ENCODE assay signal across 8 cellular contexts in genomic region chr11:2901196-2901796, GRCh38. TPM values are rescaled to one million over a fixed set of nuclear protein-coding genes. Genes with fewer than 3 reads are reported as not detected.
DNase-seq lines count a peak whose midpoint lies in the region; ATAC-seq and TF ChIP-seq lines count a peak whose summit lies in the region.

No MANE protein-coding gene starts in this region.

- H3K9me3 Mint-ChIP-seq in activated T-helper 17 cell treated with anti-CD3 and anti-CD28 coated beads, Interleukin-2, amount 50 U/mL, for 72 hours = no peaks in the 10 kb centered on the region

- TF ChIP-seq POLR2A in HCT116 (IDR thresholded peaks at IDR 0.05; ENCODE audit: borderline replicate concordance, extremely low read depth, insufficient read depth, insufficient read length) (no peak), spleen (IDR thresholded peaks at IDR 0.05) (no peak)

- ATAC-seq in HCT116 (no peak), HG03521 (IDR thresholded peaks at IDR 0.05; ENCODE audit: unreplicated experiment) (no peak), HG03439 (IDR thresholded peaks at IDR 0.05; ENCODE audit: unreplicated experiment) (no peak)
- ATAC-seq in activated T-helper 17 cell treated with anti-CD3 and anti-CD28 coated beads, Interleukin-2, amount 50 U/mL, for 72 hours (replicated peaks) = no peak

- peak overlapping the region; percentile 72 for H3K9ac ChIP-seq in HCT116 (ENCODE audit: low read length)
- no peak overlapping the region for H3K9ac ChIP-seq in iPS-18a (ENCODE audit: low read length)

- H3K27ac ChIP-seq in HCT116 (ENCODE audit: low read depth, low read length) (peak overlapping the region; percentile 59), iPS-18a (ENCODE audit: low read length) (no peak overlapping the region), spleen (peak overlapping the region; percentile 39 to 95 (median 82))

- no peaks in the 10 kb centered on the region for H3K27me3 ChIP-seq in HCT116 (ENCODE audit: insufficient read depth, low read length)
- H3K27me3 ChIP-seq in iPS-18a (ENCODE audit: control insufficient read depth, insufficient read depth, low read length) = peaks cover 11% of the 10 kb centered on the region
- H3K27me3 ChIP-seq in spleen (replicated peaks in 1 of 7) = peaks cover 0 to 22% (median 0%) of the 10 kb centered on the region in 7 donors

- intact Hi-C loops in HCT116 (cut with micrococcal nuclease) = no loop called here
- intact Hi-C loops in spleen (cut with DNase I; ENCODE audit: low total_unique reads) = no loop called here

- H3K9me3 ChIP-seq in HCT116 (ENCODE audit: control insufficient read depth in 1 of 2, insufficient read depth in 1 of 2, low read depth in 1 of 2, low read length in 2 of 2) = no peaks in the 10 kb centered on the region
- no peaks in the 10 kb centered on the region for H3K9me3 ChIP-seq in iPS-18a (ENCODE audit: control insufficient read depth, low read depth, low read length)
- H3K9me3 ChIP-seq in spleen = no peaks in the 10 kb centered on the region

- RAD21 ChIA-PET in HCT116 (lab: Charles Lee; ENCODE audit: low non-redundant PET in 1 of 2, low total read pairs in 2 of 2, uncharacterized antibody in 2 of 2, unreplicated experiment in 2 of 2) = no interaction called here

- H3K36me3 ChIP-seq in HCT116 (ENCODE audit: control insufficient read depth in 1 of 2, insufficient read depth in 2 of 2, low read length in 2 of 2) (no peaks in the 10 kb centered on the region), iPS-18a (ENCODE audit: control insufficient read depth, low read depth, low read length) (no peaks in the 10 kb centered on the region), spleen (peaks cover 0 to 14% (median 0%) of the 10 kb centered on the region in 6 donors)

- H4K20me1 ChIP-seq in HCT116 (ENCODE audit: insufficient read depth) = no peaks in the 10 kb centered on the region

- peaks cover 54 to 72% of the 10 kb centered on the region in 2 experiments for H3K4me1 ChIP-seq in HCT116 (ENCODE audit: control insufficient read depth in 1 of 2, insufficient read depth in 2 of 2, low read length in 2 of 2)
- peaks cover 5% of the 10 kb centered on the region for H3K4me1 ChIP-seq in iPS-18a (ENCODE audit: control insufficient read depth, low read depth, low read length)
- H3K4me1 ChIP-seq in spleen = peaks cover 10 to 70% (median 56%) of the 10 kb centered on the region in 6 donors

- H3K9me2 ChIP-seq in HCT116 (ENCODE audit: insufficient read depth) = no peaks in the 10 kb centered on the region

- no peaks in the 10 kb centered on the region for H3K79me2 ChIP-seq in HCT116 (ENCODE audit: insufficient read depth, low read length)

- peak overlapping the region; percentile 99 for H3K4me2 ChIP-seq in HCT116 (ENCODE audit: low read length)

- WGBS in spleen, 5 donors = 88 to 94% (median 90%) methylated on average over 11 to 16 of the region's 16 CpGs

- TF ChIP-seq RAD21 in HCT116 (IDR thresholded peaks at IDR 0.05; ENCODE audit: low read depth) = no peak

- no peaks in the 10 kb centered on the region for H3K27me3 Mint-ChIP-seq in activated T-helper 17 cell treated with anti-CD3 and anti-CD28 coated beads, Interleukin-2, amount 50 U/mL, for 72 hours

- BruUV-seq in HCT116 (replicated peaks; lab: Mats Ljungman, UMichigan) = TSS peak; percentile 61

- H3K4me3 Mint-ChIP-seq in activated T-helper 17 cell treated with anti-CD3 and anti-CD28 coated beads, Interleukin-2, amount 50 U/mL, for 72 hours = peak overlapping the region; percentile 68

- TF ChIP-seq CTCF in HCT116 (IDR thresholded peaks at IDR 0.05 in 2 of 3, conservative IDR thresholded peaks at IDR 0.05 in 1 of 3; ENCODE audit: borderline replicate concordance in 1 of 3, insufficient read depth in 1 of 3, low read depth in 2 of 3, low read length in 2 of 3) = no peak
- no peak for TF ChIP-seq CTCF in spleen (IDR thresholded peaks at IDR 0.05 in 8 of 11, conservative IDR thresholded peaks at IDR 0.05 in 3 of 11)

- POLR2A ChIA-PET in HCT116 (lab: Charles Lee) = interaction anchor here (1.8 to 3.6 kb wide), 3 partner anchors 9 to 28 kb away, joined by 7 to 21 read pairs (median 12); partner anchors contain the start of gene PHLDA2

- CTCF ChIA-PET in HCT116 (lab: Charles Lee) = interaction anchor here (5.0 kb wide), 1 partner anchor 10 kb away, joined by 32 read pairs; no protein-coding TSS in a partner anchor

- no peaks in the 10 kb centered on the region for H3K36me3 Mint-ChIP-seq in activated T-helper 17 cell treated with anti-CD3 and anti-CD28 coated beads, Interleukin-2, amount 50 U/mL, for 72 hours (ENCODE audit: low read depth)

- peak overlapping the region; percentile 70 to 76 for H3K4me3 ChIP-seq in HCT116 (replicated peaks in 1 of 2; ENCODE audit: low read depth in 1 of 2, low read length in 2 of 2)
- peak overlapping the region; percentile 59 for H3K4me3 ChIP-seq in iPS-18a (ENCODE audit: low read length)
- H3K4me3 ChIP-seq in spleen = peak overlapping the region in 5 of 8 donors; percentile 58 to 90 (median 61)

- DNase-seq in HCT116 (ENCODE audit: low read depth, low spot score) = no peak
- DNase-seq in spleen = peak; percentile 84
- no peak for DNase-seq in occipital lobe (lab: John Stamatoyannopoulos, UW)
- no peak for DNase-seq in NCI-H2107 treated with DMSO at 0.1 percent for 48 hours (lab: John Stamatoyannopoulos, UW; ENCODE audit: unreplicated experiment)

- H3K27ac Mint-ChIP-seq in activated T-helper 17 cell treated with anti-CD3 and anti-CD28 coated beads, Interleukin-2, amount 50 U/mL, for 72 hours = peak overlapping the region; percentile 8

- H2AFZ ChIP-seq in HCT116 (ENCODE audit: low read depth, low read length, poor library complexity, severe bottlenecking) = no peak overlapping the region

- H3K4me1 Mint-ChIP-seq in activated T-helper 17 cell treated with anti-CD3 and anti-CD28 coated beads, Interleukin-2, amount 50 U/mL, for 72 hours = peaks cover 27% of the 10 kb centered on the region

TF ChIP-seq in HCT116, 20 proteins besides CTCF, POLR2A, EP300 and RAD21 (continues in another document):
- TF ChIP-seq, protein P1, sequence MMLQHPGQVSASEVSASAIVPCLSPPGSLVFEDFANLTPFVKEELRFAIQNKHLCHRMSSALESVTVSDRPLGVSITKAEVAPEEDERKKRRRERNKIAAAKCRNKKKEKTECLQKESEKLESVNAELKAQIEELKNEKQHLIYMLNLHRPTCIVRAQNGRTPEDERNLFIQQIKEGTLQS (IDR thresholded peaks at IDR 0.05) = no peak
- TF ChIP-seq, protein P2, sequence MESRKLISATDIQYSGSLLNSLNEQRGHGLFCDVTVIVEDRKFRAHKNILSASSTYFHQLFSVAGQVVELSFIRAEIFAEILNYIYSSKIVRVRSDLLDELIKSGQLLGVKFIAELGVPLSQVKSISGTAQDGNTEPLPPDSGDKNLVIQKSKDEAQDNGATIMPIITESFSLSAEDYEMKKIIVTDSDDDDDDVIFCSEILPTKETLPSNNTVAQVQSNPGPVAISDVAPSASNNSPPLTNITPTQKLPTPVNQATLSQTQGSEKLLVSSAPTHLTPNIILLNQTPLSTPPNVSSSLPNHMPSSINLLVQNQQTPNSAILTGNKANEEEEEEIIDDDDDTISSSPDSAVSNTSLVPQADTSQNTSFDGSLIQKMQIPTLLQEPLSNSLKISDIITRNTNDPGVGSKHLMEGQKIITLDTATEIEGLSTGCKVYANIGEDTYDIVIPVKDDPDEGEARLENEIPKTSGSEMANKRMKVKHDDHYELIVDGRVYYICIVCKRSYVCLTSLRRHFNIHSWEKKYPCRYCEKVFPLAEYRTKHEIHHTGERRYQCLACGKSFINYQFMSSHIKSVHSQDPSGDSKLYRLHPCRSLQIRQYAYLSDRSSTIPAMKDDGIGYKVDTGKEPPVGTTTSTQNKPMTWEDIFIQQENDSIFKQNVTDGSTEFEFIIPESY (IDR thresholded peaks at IDR 0.05; ENCODE audit: extremely low read depth, insufficient replicate concordance, low read length) = no peak
- TF ChIP-seq MAX (IDR thresholded peaks at IDR 0.05) (no peak), SRF (IDR thresholded peaks at IDR 0.05; ENCODE audit: low read depth) (no peak), JUND (IDR thresholded peaks at IDR 0.05) (no peak)
- TF ChIP-seq, protein P3, sequence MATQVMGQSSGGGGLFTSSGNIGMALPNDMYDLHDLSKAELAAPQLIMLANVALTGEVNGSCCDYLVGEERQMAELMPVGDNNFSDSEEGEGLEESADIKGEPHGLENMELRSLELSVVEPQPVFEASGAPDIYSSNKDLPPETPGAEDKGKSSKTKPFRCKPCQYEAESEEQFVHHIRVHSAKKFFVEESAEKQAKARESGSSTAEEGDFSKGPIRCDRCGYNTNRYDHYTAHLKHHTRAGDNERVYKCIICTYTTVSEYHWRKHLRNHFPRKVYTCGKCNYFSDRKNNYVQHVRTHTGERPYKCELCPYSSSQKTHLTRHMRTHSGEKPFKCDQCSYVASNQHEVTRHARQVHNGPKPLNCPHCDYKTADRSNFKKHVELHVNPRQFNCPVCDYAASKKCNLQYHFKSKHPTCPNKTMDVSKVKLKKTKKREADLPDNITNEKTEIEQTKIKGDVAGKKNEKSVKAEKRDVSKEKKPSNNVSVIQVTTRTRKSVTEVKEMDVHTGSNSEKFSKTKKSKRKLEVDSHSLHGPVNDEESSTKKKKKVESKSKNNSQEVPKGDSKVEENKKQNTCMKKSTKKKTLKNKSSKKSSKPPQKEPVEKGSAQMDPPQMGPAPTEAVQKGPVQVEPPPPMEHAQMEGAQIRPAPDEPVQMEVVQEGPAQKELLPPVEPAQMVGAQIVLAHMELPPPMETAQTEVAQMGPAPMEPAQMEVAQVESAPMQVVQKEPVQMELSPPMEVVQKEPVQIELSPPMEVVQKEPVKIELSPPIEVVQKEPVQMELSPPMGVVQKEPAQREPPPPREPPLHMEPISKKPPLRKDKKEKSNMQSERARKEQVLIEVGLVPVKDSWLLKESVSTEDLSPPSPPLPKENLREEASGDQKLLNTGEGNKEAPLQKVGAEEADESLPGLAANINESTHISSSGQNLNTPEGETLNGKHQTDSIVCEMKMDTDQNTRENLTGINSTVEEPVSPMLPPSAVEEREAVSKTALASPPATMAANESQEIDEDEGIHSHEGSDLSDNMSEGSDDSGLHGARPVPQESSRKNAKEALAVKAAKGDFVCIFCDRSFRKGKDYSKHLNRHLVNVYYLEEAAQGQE (IDR thresholded peaks at IDR 0.05; ENCODE audit: low read depth) = no peak

RNA-seq across cellular contexts. Expression of gene CDKN1C, which starts 15.7 kb away (rescaled TPM):
- 24.0 TPM for total RNA-seq in HCT116 (2021; ENCODE audit: unreplicated experiment)
- 15.9 and 22.3 TPM in 2 replicates for polyA plus RNA-seq in HCT116 (2012)
- 10 to 100 TPM in 1 of 2 donors, under 1 TPM in 1; 0.58 to 34.8 TPM for total RNA-seq in activated T-helper 17 cell treated with anti-CD3 and anti-CD28 coated beads, Interleukin-2, amount 50 U/mL, for 72 hours
- total RNA-seq in spleen = 10 to 100 TPM in 6 of 7 donors, 1 to 10 TPM in 1; 7.8 to 40.4 (median 20.7) TPM
- 10 to 100 TPM in 2 of 3 donors, 1 to 10 TPM in 1; 5.4 to 14.6 (median 11.7) TPM for polyA plus RNA-seq in spleen
- total RNA-seq in occipital lobe = 34.5 TPM

RNA-seq across cellular contexts. Expression of gene PHLDA2, which starts 27.9 kb away (rescaled TPM):
- total RNA-seq in HCT116 (2021; ENCODE audit: unreplicated experiment) (309 TPM), spleen (1 to 10 TPM in 6 of 7 donors, not detected in 1; 1.4 to 3.5 (median 1.7) TPM), occipital lobe (not detected)
- polyA plus RNA-seq in HCT116 (2012) = 446 and 495 TPM in 2 replicates
- total RNA-seq in activated T-helper 17 cell treated with anti-CD3 and anti-CD28 coated beads, Interleukin-2, amount 50 U/mL, for 72 hours = 1 to 10 TPM; 5.6 to 9.1 TPM
- 1 to 10 TPM; 1.5 to 2.9 (median 2.5) TPM for polyA plus RNA-seq in spleen

Comparison
In these comparisons a context has a peak if more than half of its experiments do, and no peak if none do; other contexts are left out.
1. RNA of gene PHLDA2, which starts 27.9 kb away (total RNA-seq): 309 TPM in HCT116 (single experiment); 5.6 to 9.1 TPM in activated T-helper 17 cell treated with anti-CD3 and anti-CD28 coated beads, Interleukin-2, amount 50 U/mL, for 72 hours, 1.4 to 3.5 TPM in spleen and not detected in occipital lobe (single experiment); every median in the first group is over 10 times any median in the second.
2. Peak in every context shown above with its lines, with median percentiles within 50 percentile points of each other: H3K4me3 ChIP-seq.